23 cellular contexts compared by ENCODE assay signal in the genomic region with DNA sequence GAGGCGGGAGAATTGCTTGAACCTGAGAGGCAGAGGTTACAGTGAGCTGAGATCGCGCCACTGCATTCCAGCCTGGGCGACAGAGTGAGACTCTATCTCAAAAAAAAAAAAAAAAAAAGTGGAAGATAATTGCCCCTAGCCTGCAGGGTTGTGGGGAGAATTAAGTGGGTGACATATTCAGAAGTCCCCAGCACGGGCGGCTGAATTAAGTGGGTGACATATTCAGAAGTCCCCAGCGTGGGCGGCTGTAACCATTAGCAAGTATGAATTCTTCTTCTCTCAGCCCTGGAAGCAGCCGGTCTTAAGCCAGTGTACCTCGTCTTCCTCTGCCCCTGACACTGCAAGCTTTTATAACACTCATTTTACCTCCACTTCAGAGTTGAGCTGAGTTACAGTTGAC.
"Had no signal": no experiment of that assay in that cellular context is flagged by ENCODE, and none has a peak within 500 bp of the region (broad histone marks: within the 10 kb centered on the region; RNA-seq: fewer than 3 reads in every experiment).

No MANE protein-coding gene starts in this region.

- H3K4me1 Mint-ChIP-seq: stimulated activated memory B cell treated with anti-CD40 and anti-IgM and Interleukin-4, amounts not matched to agents 10 μg/mL and 1 μg/mL and 100 μg/mL, for 72 hours had no signal

- H3K4me1 ChIP-seq: prostate gland, tibial artery, upper lobe of left lung had no signal

- H3K4me3 Mint-ChIP-seq: nephron; stimulated activated memory B cell treated with anti-CD40 and anti-IgM and Interleukin-4, amounts not matched to agents 10 μg/mL and 1 μg/mL and 100 μg/mL, for 72 hours had no signal

- H3K4me3 ChIP-seq: coronary artery, esophagus muscularis mucosa, gastroesophageal sphincter, heart left ventricle, hepatocyte, prostate gland, right atrium auricular region, testis, tibial artery, upper lobe of left lung had no signal

- H3K9me3 Mint-ChIP-seq: nephron; stimulated activated memory B cell treated with anti-CD40 and anti-IgM and Interleukin-4, amounts not matched to agents 10 μg/mL and 1 μg/mL and 100 μg/mL, for 72 hours had no signal

- DNase-seq: dermis blood vessel endothelial cell; effector memory CD4-positive, alpha-beta T cell; foreskin keratinocyte; kidney; mesenchymal stem cell; nucleus accumbens; stimulated activated CD4-positive, alpha-beta T cell treated with anti-CD3 and anti-CD28 coated beads, Interleukin-4, amount 100 ng/mL, for 4 hours; stimulated activated naive CD8-positive, alpha-beta T cell treated with anti-CD3 and anti-CD28 coated beads, Interleukin-15, Interleukin-2, amounts not matched to agents 100 U/mL and 50 U/mL, for 24 hours; substantia nigra; testis; tibial artery; upper lobe of left lung had no signal

- ATAC-seq: foreskin keratinocyte; gastroesophageal sphincter; heart left ventricle; left lobe of liver; sciatic nerve; stimulated activated memory B cell treated with anti-CD40 and anti-IgM and Interleukin-4, amounts not matched to agents 10 μg/mL and 1 μg/mL and 100 μg/mL, for 72 hours; stimulated activated naive CD8-positive, alpha-beta T cell treated with anti-CD3 and anti-CD28 coated beads, Interleukin-15, Interleukin-2, amounts not matched to agents 100 U/mL and 50 U/mL, for 24 hours had no signal

- H3K27ac ChIP-seq: esophagus muscularis mucosa, foreskin keratinocyte, gastroesophageal sphincter, heart left ventricle, hepatocyte, prostate gland, right atrium auricular region, testis, tibial artery, upper lobe of left lung had no signal

- H3K9me3 ChIP-seq: esophagus muscularis mucosa, gastroesophageal sphincter, heart left ventricle, prostate gland, right atrium auricular region, testis, tibial artery, upper lobe of left lung had no signal

- H3K27me3 ChIP-seq: foreskin keratinocyte, hepatocyte, right atrium auricular region, testis, tibial artery, upper lobe of left lung had no signal

- H3K36me3 ChIP-seq: esophagus muscularis mucosa, gastroesophageal sphincter, prostate gland, right atrium auricular region, tibial artery, upper lobe of left lung had no signal

- H3K36me3 Mint-ChIP-seq: stimulated activated memory B cell treated with anti-CD40 and anti-IgM and Interleukin-4, amounts not matched to agents 10 μg/mL and 1 μg/mL and 100 μg/mL, for 72 hours had no signal

- H3K27ac Mint-ChIP-seq: nephron; stimulated activated memory B cell treated with anti-CD40 and anti-IgM and Interleukin-4, amounts not matched to agents 10 μg/mL and 1 μg/mL and 100 μg/mL, for 72 hours had no signal
